ENCODE assay signal across 1 cellular context in genomic region chr10:103476046-103476768, GRCh38.
TF ChIP-seq lines count a peak whose summit lies in the region.

No MANE protein-coding gene starts in this region.

TF ChIP-seq in H1, 55 proteins besides CTCF, POLR2A, EP300 and RAD21:
- TF ChIP-seq E2F6 (IDR thresholded peaks at IDR 0.05) (no peak), ATF2 (IDR thresholded peaks at IDR 0.05; ENCODE audit: low read length) (no peak), POLR2AphosphoS5 (IDR thresholded peaks at IDR 0.05; ENCODE audit: low read depth, low read length) (no peak), KDM5A (IDR thresholded peaks at IDR 0.05; ENCODE audit: low read length) (no peak), EZH2 (IDR thresholded peaks at IDR 0.05; ENCODE audit: low read depth, low read length, severe bottlenecking) (no peak), CREB1 (IDR thresholded peaks at IDR 0.05) (no peak), CBX5 (IDR thresholded peaks at IDR 0.05; ENCODE audit: low read depth, low read length) (no peak), CEBPB (IDR thresholded peaks at IDR 0.05; ENCODE audit: low read depth, low read length) (peak; percentile 16; the same call in 1 of the 2 replicates), SUZ12 (IDR thresholded peaks at IDR 0.05; ENCODE audit: low read length) (no peak), TEAD4 (IDR thresholded peaks at IDR 0.05; ENCODE audit: low read depth, low read length) (no peak), SIN3A (conservative IDR thresholded peaks at IDR 0.05 in 1 of 2, IDR thresholded peaks at IDR 0.05 in 1 of 2; ENCODE audit: low read depth in 1 of 2, low read length in 2 of 2) (peak in 1 of 2 experiments; percentile 84; a peak in 2 of 4 replicates), SP4 (IDR thresholded peaks at IDR 0.05; ENCODE audit: low read length) (no peak), TAF1 (IDR thresholded peaks at IDR 0.05; ENCODE audit: low read depth, low read length) (no peak), RXRA (IDR thresholded peaks at IDR 0.05; ENCODE audit: insufficient read depth, low read depth, low read length) (0 out of 2 replicates have a peak, but pooled peaks have one; percentile 49), HDAC6 (IDR thresholded peaks at IDR 0.05; ENCODE audit: low read depth, low read length) (no peak), MAX (IDR thresholded peaks at IDR 0.05) (peak; percentile 90), CHD2 (IDR thresholded peaks at IDR 0.05; ENCODE audit: low read length) (0 out of 2 replicates have a peak, but pooled peaks have one; percentile 23), YY1 (IDR thresholded peaks at IDR 0.05; ENCODE audit: low read depth, low read length) (no peak), SRF (IDR thresholded peaks at IDR 0.05; ENCODE audit: low read depth, low read length) (no peak)
